16 cellular contexts compared by ENCODE assay signal in genomic region chr3:31648286-31648968, GRCh38.
DNase-seq lines count a peak whose midpoint lies in the region; ATAC-seq and TF ChIP-seq lines count a peak whose summit lies in the region.
"Had no signal": no experiment of that assay in that cellular context is flagged by ENCODE, and none has a peak within 500 bp of the region (broad histone marks: within the 10 kb centered on the region; RNA-seq: fewer than 3 reads in every experiment).

No MANE protein-coding gene starts in this region.

- H3K9me3 Mint-ChIP-seq in activated CD4-positive, alpha-beta T cell treated with anti-CD3 and anti-CD28 coated beads for 36 hours (ENCODE audit: low read depth) = peaks cover 50% of the 10 kb centered on the region
- H3K9me3 Mint-ChIP-seq in endodermal cell = peaks cover 69% of the 10 kb centered on the region

- H3K36me3 ChIP-seq in PC-3 (ENCODE audit: low read depth, low read length) (peaks cover 51% of the 10 kb centered on the region), endodermal cell (ENCODE audit: control insufficient read depth, insufficient read depth, low read length) (peaks cover 64% of the 10 kb centered on the region), upper lobe of right lung (peaks cover 4% of the 10 kb centered on the region)

- H3K27me3 Mint-ChIP-seq in activated CD4-positive, alpha-beta T cell treated with anti-CD3 and anti-CD28 coated beads for 36 hours = no peaks in the 10 kb centered on the region
- no peaks in the 10 kb centered on the region for H3K27me3 Mint-ChIP-seq in endodermal cell (ENCODE audit: insufficient read depth)

- H3K79me2 ChIP-seq in PC-3 (ENCODE audit: low read length) = no peaks in the 10 kb centered on the region

- no TSS peak for BruUV-seq in PC-3 (replicated peaks; lab: Mats Ljungman, UMichigan)

- H3K4me2 ChIP-seq in PC-3 (ENCODE audit: low read length) = no peak overlapping the region

- CTCF ChIA-PET in activated CD4-positive, alpha-beta T cell treated with anti-CD3 and anti-CD28 coated beads for 36 hours (lab: Charles Lee) = interaction anchor here (0.7 kb wide), 1 partner anchor 32 kb away, joined by 5 read pairs; no protein-coding TSS in a partner anchor
- CTCF ChIA-PET in PC-3 (lab: Charles Lee) = no interaction called here

- TF ChIP-seq CTCF in PC-3 (conservative IDR thresholded peaks at IDR 0.05; ENCODE audit: low read depth, low read length) (no peak), endodermal cell (conservative IDR thresholded peaks at IDR 0.05) (no peak), upper lobe of right lung (IDR thresholded peaks at IDR 0.05) (no peak)

- H3K4me3 Mint-ChIP-seq in activated CD4-positive, alpha-beta T cell treated with anti-CD3 and anti-CD28 coated beads for 36 hours = no peak overlapping the region
- no peak overlapping the region for H3K4me3 Mint-ChIP-seq in endodermal cell

- intact Hi-C loops in activated CD4-positive, alpha-beta T cell treated with anti-CD3 and anti-CD28 coated beads for 36 hours (cut with DNase I, micrococcal nuclease) = no loop called here
- intact Hi-C loops in PC-3 (cut with micrococcal nuclease) = no loop called here
- intact Hi-C loops in upper lobe of right lung (cut with DNase I) = no loop called here

- DNase-seq in activated CD4-positive, alpha-beta T cell treated with anti-CD3 and anti-CD28 coated beads for 36 hours = no peak
- no peak for DNase-seq in activated CD4-positive, alpha-beta T cell treated with anti-CD3 and anti-CD28 coated beads, Interleukin-2, amount 50 U/mL, for 48 hours
- DNase-seq in PC-3 = no peak
- no peak for DNase-seq in endodermal cell
- DNase-seq in upper lobe of right lung = no peak
- DNase-seq in HCEC 1CT = no peak
- DNase-seq in central memory CD4-positive, alpha-beta T cell = no peak
- no peak for DNase-seq in caudate nucleus (lab: John Stamatoyannopoulos, UW)
- DNase-seq: C1 segment of cervical spinal cord, DMS153, Karpas-422, MM.1S, NCI-H187 treated with DMSO at 0.1 percent for 48 hours, NCI-H2171, NCI-H774 had no signal

- peaks cover 34% of the 10 kb centered on the region for H3K36me3 Mint-ChIP-seq in activated CD4-positive, alpha-beta T cell treated with anti-CD3 and anti-CD28 coated beads for 36 hours (ENCODE audit: low read depth)
- peaks cover 77% of the 10 kb centered on the region for H3K36me3 Mint-ChIP-seq in endodermal cell (ENCODE audit: low read depth)

- H3K9me2 ChIP-seq in PC-3 (replicated peaks; ENCODE audit: low read length) = no peaks in the 10 kb centered on the region

- no peak overlapping the region for H2AFZ ChIP-seq in PC-3 (ENCODE audit: low read length)

- no peak overlapping the region for H3K4me3 ChIP-seq in PC-3 (ENCODE audit: low read length)
- H3K4me3 ChIP-seq in endodermal cell (ENCODE audit: low read length) = peak overlapping the region; percentile 65
- H3K4me3 ChIP-seq in upper lobe of right lung = no peak overlapping the region

- no peaks in the 10 kb centered on the region for H4K20me1 ChIP-seq in PC-3 (ENCODE audit: low read length)

- POLR2A ChIA-PET in activated CD4-positive, alpha-beta T cell treated with anti-CD3 and anti-CD28 coated beads for 36 hours (lab: Charles Lee) = no interaction called here
- POLR2A ChIA-PET in PC-3 (lab: Charles Lee; ENCODE audit: unreplicated experiment) = no interaction called here

- H3K27ac Mint-ChIP-seq in activated CD4-positive, alpha-beta T cell treated with anti-CD3 and anti-CD28 coated beads for 36 hours = no peak overlapping the region
- H3K27ac Mint-ChIP-seq in endodermal cell = no peak overlapping the region

- no peak overlapping the region for H3K27ac ChIP-seq in PC-3 (ENCODE audit: low read length)
- H3K27ac ChIP-seq in endodermal cell (ENCODE audit: low read depth, low read length) = no peak overlapping the region
- no peak overlapping the region for H3K27ac ChIP-seq in upper lobe of right lung
- no peak overlapping the region for H3K27ac ChIP-seq in caudate nucleus (ENCODE audit: low read depth, low read length)
- H3K27ac ChIP-seq: 22Rv1 had no signal

- no peaks in the 10 kb centered on the region for H3F3A ChIP-seq in PC-3 (ENCODE audit: low read length, unreplicated experiment)

- no peaks in the 10 kb centered on the region for H3K27me3 ChIP-seq in PC-3 (ENCODE audit: low read length)
- no peaks in the 10 kb centered on the region for H3K27me3 ChIP-seq in endodermal cell (ENCODE audit: control insufficient read depth, insufficient read depth, low read length, poor library complexity, severe bottlenecking)
- H3K27me3 ChIP-seq in upper lobe of right lung = no peaks in the 10 kb centered on the region

- 92 to 100% methylated on average over 1 to 4 of the region's 4 CpGs for WGBS in endodermal cell (ENCODE audit: insufficient coverage in 1 of 2, insufficient read length in 1 of 2), 2 experiments

- ATAC-seq in activated CD4-positive, alpha-beta T cell treated with anti-CD3 and anti-CD28 coated beads for 36 hours = peak; percentile 23
- ATAC-seq in PC-3 (peak; percentile 13), upper lobe of right lung (peak; percentile 44)

- H3K4me1 ChIP-seq in PC-3 (ENCODE audit: insufficient read depth, low read length) (0 out of 2 replicates have a peak, but pooled peaks cover 4% of the 10 kb centered on the region), endodermal cell (ENCODE audit: control insufficient read depth, insufficient read depth, low read length) (no peaks in the 10 kb centered on the region), upper lobe of right lung (no peaks in the 10 kb centered on the region)

- H3K9me3 ChIP-seq in PC-3 (ENCODE audit: low read length) (peaks cover 20% of the 10 kb centered on the region), endodermal cell (ENCODE audit: control insufficient read depth, low read length) (peaks cover 91% of the 10 kb centered on the region), upper lobe of right lung (peaks cover 28% of the 10 kb centered on the region)

- no peaks in the 10 kb centered on the region for H3K4me1 Mint-ChIP-seq in activated CD4-positive, alpha-beta T cell treated with anti-CD3 and anti-CD28 coated beads for 36 hours
- H3K4me1 Mint-ChIP-seq in endodermal cell = peaks cover 2% of the 10 kb centered on the region

- H3K9ac ChIP-seq in PC-3 (ENCODE audit: low read length) = no peak overlapping the region
- no peak overlapping the region for H3K9ac ChIP-seq in endodermal cell (ENCODE audit: extremely low read depth, low read length, poor library complexity, severe bottlenecking)
